Comparison of ENCODE assay signal across 24 cellular contexts in genomic region chr3:101148001-101148400, GRCh38.
DNase-seq lines count a peak whose midpoint lies in the region; ATAC-seq, FAIRE-seq and TF ChIP-seq lines count a peak whose summit lies in the region.
"Had no signal": no experiment of that assay in that cellular context is flagged by ENCODE, and none has a peak within 500 bp of the region (broad histone marks: within the 10 kb centered on the region; RNA-seq: fewer than 3 reads in every experiment).

No MANE protein-coding gene starts in this region.

- 73% methylated on average over 3 of the region's 3 CpGs for WGBS in mammary epithelial cell (ENCODE audit: low coverage, missing lambda C conversion rate)
- WGBS in K562 (ENCODE audit: insufficient coverage, low coverage, missing lambda C conversion rate): 7% methylated on average over 3 of the region's 3 CpGs

- H3K27me3 ChIP-seq in mammary epithelial cell (ENCODE audit: insufficient read depth, low read length) (no peaks in the 10 kb centered on the region), K562 (ENCODE audit: control insufficient read depth in 2 of 2, insufficient read depth in 2 of 2, low read length in 2 of 2) (no peaks in the 10 kb centered on the region)
- H3K27me3 ChIP-seq: BLaER1 had no signal

- CTCF ChIA-PET in MCF 10A (lab: Yijun Ruan, JAX) (interaction anchor here (0.9 kb wide), 1 partner anchor 22 kb away, joined by 3 read pairs; no protein-coding TSS in a partner anchor), mammary epithelial cell (lab: Charles Lee; ENCODE audit: low non-redundant PET) (no interaction called here), K562 (lab: Yijun Ruan, JAX; ENCODE audit: low intra/inter-chr PET ratio) (no interaction called here)

- no peaks in the 10 kb centered on the region for H3K9me1 ChIP-seq in K562 (ENCODE audit: control insufficient read depth, insufficient read depth, low read length)

- H3K9ac ChIP-seq in mammary epithelial cell (ENCODE audit: insufficient read depth, low read length): no peak overlapping the region
- no peak overlapping the region for H3K9ac ChIP-seq in K562 (ENCODE audit: insufficient read depth in 1 of 2, low read depth in 2 of 2, low read length in 2 of 2)
- H3K9ac ChIP-seq: BLaER1 had no signal

- DNase-seq in MCF 10A (ENCODE audit: unreplicated experiment) (no peak), mammary epithelial cell (no peak), OCI-M1 (lab: John Stamatoyannopoulos, UW) (peak; percentile 86), K562 (ENCODE audit: extremely low read depth in 1 of 4, low spot score in 3 of 4) (peak; percentile 9 to 60 (median 25)), myocyte (ENCODE audit: low read depth) (peak; percentile 52), CD14-positive monocyte (ENCODE audit: low spot score) (no peak), GM19239 (ENCODE audit: insufficient read length, low spot score) (no peak)
- DNase-seq: CD4-positive, alpha-beta T cell; CD8-positive, alpha-beta memory T cell; DMS 273 treated with DMSO at 0.1 percent for 48 hours; DMS79; EL; GDM1; GOT3; HCEC 1CT had no signal

- POLR2A ChIA-PET in MCF 10A (lab: Yijun Ruan, JAX): interaction anchor here (0.5 to 0.7 kb wide), 2 partner anchors 108 to 451 kb away, joined by 3 to 4 read pairs; no protein-coding TSS in a partner anchor
- POLR2A ChIA-PET in K562 (lab: Yijun Ruan, JAX): interaction anchor here (2.3 kb wide), 1 partner anchor 13 kb away, joined by 6 read pairs; no protein-coding TSS in a partner anchor

- dilution Hi-C loops in mammary epithelial cell (cut with HindIII; ENCODE audit: low sequenced_read_pairs): no loop called here

- H3K4me3 Mint-ChIP-seq in MCF 10A (ENCODE audit: unreplicated experiment) (no peak overlapping the region), CD14-positive monocyte (no peak overlapping the region)
- H3K4me3 Mint-ChIP-seq: B cell; CD4-positive, alpha-beta T cell; CD8-positive, alpha-beta memory T cell had no signal

- H3K27me3 Mint-ChIP-seq in MCF 10A (ENCODE audit: insufficient read depth, unreplicated experiment): no peaks in the 10 kb centered on the region
- H3K27me3 Mint-ChIP-seq in CD14-positive monocyte (ENCODE audit: low read depth in 3 of 3): no peaks in the 10 kb centered on the region

- H3K27ac ChIP-seq in mammary epithelial cell (ENCODE audit: insufficient read depth, low read depth, low read length) (no peak overlapping the region), K562 (ENCODE audit: extremely low read depth, low read depth, low read length) (peak overlapping the region; percentile 54)
- H3K27ac ChIP-seq: 22Rv1, BLaER1, C4-2B had no signal

- peaks cover 4% of the 10 kb centered on the region for H3K36me3 Mint-ChIP-seq in MCF 10A (ENCODE audit: insufficient read depth, unreplicated experiment)
- H3K36me3 Mint-ChIP-seq in CD14-positive monocyte: no peaks in the 10 kb centered on the region
- H3K36me3 Mint-ChIP-seq: CD8-positive, alpha-beta memory T cell had no signal

- ATAC-seq in K562: peak; percentile 80
- ATAC-seq in GM21737 (IDR thresholded peaks at IDR 0.05; ENCODE audit: unreplicated experiment): no peak
- ATAC-seq: GM12878 had no signal

- H3K36me3 ChIP-seq in mammary epithelial cell (ENCODE audit: insufficient read depth, low read length) (no peaks in the 10 kb centered on the region), K562 (ENCODE audit: control insufficient read depth, insufficient read depth, low read length) (no peaks in the 10 kb centered on the region)
- H3K36me3 ChIP-seq: BLaER1 had no signal

- H3K4me3 ChIP-seq in mammary epithelial cell (replicated peaks in 1 of 3; ENCODE audit: insufficient read depth in 1 of 3, low read depth in 2 of 3, low read length in 3 of 3) (no peak overlapping the region), K562 (no peak overlapping the region)
- H3K4me3 ChIP-seq: BLaER1, GM12878 had no signal

- intact Hi-C loops in MCF 10A (cut with micrococcal nuclease): no loop called here
- intact Hi-C loops in mammary epithelial cell (cut with micrococcal nuclease): loop anchor here (5.0 kb wide), 1 partner anchor 39 kb away; no protein-coding TSS in a partner anchor
- intact Hi-C loops in K562 (cut with micrococcal nuclease): no loop called here
- intact Hi-C loops in CD14-positive monocyte (cut with micrococcal nuclease): no loop called here

- H3K4me2 ChIP-seq in mammary epithelial cell (ENCODE audit: insufficient read depth, low read depth, low read length): no peak overlapping the region
- peak overlapping the region; percentile 12; the same call in 1 of the 2 replicates for H3K4me2 ChIP-seq in K562 (ENCODE audit: insufficient read depth, low read length)
- H3K4me2 ChIP-seq: BLaER1 had no signal

- TF ChIP-seq CTCF in MCF 10A (IDR thresholded peaks at IDR 0.05; ENCODE audit: unreplicated experiment) (no peak), mammary epithelial cell (conservative IDR thresholded peaks at IDR 0.05 in 1 of 2, IDR thresholded peaks at IDR 0.05 in 1 of 2; ENCODE audit: extremely low read depth in 1 of 2, insufficient read depth in 1 of 2, low read depth in 1 of 2, low read length in 2 of 2) (no peak), K562 (IDR thresholded peaks at IDR 0.05 in 2 of 3, conservative IDR thresholded peaks at IDR 0.05 in 1 of 3; ENCODE audit: insufficient read depth in 2 of 3, low read depth in 1 of 3, low read length in 3 of 3) (no peak), CD14-positive monocyte (IDR thresholded peaks at IDR 0.05) (no peak)

- TF ChIP-seq POLR2A in K562 (conservative IDR thresholded peaks at IDR 0.05): no peak

- H3K9me3 Mint-ChIP-seq in MCF 10A (ENCODE audit: unreplicated experiment): peaks cover under 1% of the 10 kb centered on the region
- H3K9me3 Mint-ChIP-seq in CD14-positive monocyte: peaks cover 0 to 8% (median 7%) of the 10 kb centered on the region in 7 donors
- H3K9me3 Mint-ChIP-seq: CD4-positive, alpha-beta T cell had no signal

- TF ChIP-seq EP300 in K562 (IDR thresholded peaks at IDR 0.05; ENCODE audit: low read length): peak; percentile 18; the same call in 1 of the 2 replicates

- H3K4me1 ChIP-seq in mammary epithelial cell (ENCODE audit: insufficient read depth, low read length): no peaks in the 10 kb centered on the region
- peaks cover 0 to 42% of the 10 kb centered on the region in 2 experiments; a peak in 4 of 5 replicates for H3K4me1 ChIP-seq in K562 (replicated peaks in 1 of 2; ENCODE audit: control insufficient read depth in 2 of 2, insufficient read depth in 2 of 2, low read length in 2 of 2)
- H3K4me1 ChIP-seq: BLaER1 had no signal

- no peaks in the 10 kb centered on the region for H4K20me1 ChIP-seq in mammary epithelial cell (ENCODE audit: insufficient read depth, low read length)
- no peaks in the 10 kb centered on the region for H4K20me1 ChIP-seq in K562 (replicated peaks; ENCODE audit: control insufficient read depth, insufficient read depth, low read length)
- H4K20me1 ChIP-seq: BLaER1 had no signal

- H2AFZ ChIP-seq in mammary epithelial cell (ENCODE audit: low read depth, low read length) (no peak overlapping the region), K562 (ENCODE audit: low read depth, low read length) (peak overlapping the region; percentile 69)

- H3K27ac Mint-ChIP-seq in MCF 10A (ENCODE audit: low read depth, unreplicated experiment) (peak overlapping the region; percentile 92), CD14-positive monocyte (no peak overlapping the region)
- H3K27ac Mint-ChIP-seq: B cell; CD4-positive, alpha-beta T cell had no signal

- H3K9me3 ChIP-seq in mammary epithelial cell (replicated peaks; ENCODE audit: insufficient read depth, low read length): no peaks in the 10 kb centered on the region
- no peaks in the 10 kb centered on the region for H3K9me3 ChIP-seq in K562 (replicated peaks; ENCODE audit: control insufficient read depth, insufficient read depth, low read depth, low read length)
- H3K9me3 ChIP-seq: BLaER1 had no signal

- H3K79me2 ChIP-seq in mammary epithelial cell (ENCODE audit: insufficient read depth, low read length) (no peaks in the 10 kb centered on the region), K562 (ENCODE audit: control insufficient read depth, insufficient read depth, low read length) (no peaks in the 10 kb centered on the region)

- peaks cover 9% of the 10 kb centered on the region for H3K4me1 Mint-ChIP-seq in MCF 10A (ENCODE audit: insufficient read depth, unreplicated experiment)
- H3K4me1 Mint-ChIP-seq in CD14-positive monocyte: peaks cover 6% of the 10 kb centered on the region
- H3K4me1 Mint-ChIP-seq: B cell; CD8-positive, alpha-beta memory T cell had no signal

- BruUV-seq in MCF 10A (replicated peaks; lab: Mats Ljungman, UMichigan) (no TSS peak), mammary epithelial cell (replicated peaks; lab: Mats Ljungman, UMichigan) (no TSS peak), K562 (replicated peaks; lab: Mats Ljungman, UMichigan) (no TSS peak)

- FAIRE-seq in K562 (lab: Jason Lieb, UNC) (peak; percentile 85), GM19239 (lab: Jason Lieb, UNC) (no peak)
- FAIRE-seq: A204.1, D721Med, GM12878, H54 had no signal

- TF ChIP-seq RAD21 in K562 (CRISPR knock-in tag; conservative IDR thresholded peaks at IDR 0.05 in 1 of 2, IDR thresholded peaks at IDR 0.05 in 1 of 2): no peak

- in situ Hi-C loops in mammary epithelial cell (cut with MboI; ENCODE audit: low sequenced_read_pairs in 2 of 2) (no loop called here), K562 (cut with MboI) (no loop called here)

TF ChIP-seq in K562, 482 proteins besides CTCF, POLR2A, EP300 and RAD21 (continues in another document):
- no peak for TF ChIP-seq AFF4 (CRISPR knock-in tag; IDR thresholded peaks at IDR 0.05)

Comparison
In these comparisons a context has a peak if more than half of its experiments do, and no peak if none do; other contexts are left out.
1. DNase-seq: peak in OCI-M1 (single experiment), K562 (4 of 4) and myocyte (single experiment); none in MCF 10A (single experiment), mammary epithelial cell (single experiment), CD14-positive monocyte (single experiment) and GM19239 (single experiment).